Comparison of ENCODE assay signal across 24 cellular contexts in genomic region chr1:119186471-119186870, GRCh38. TPM values are rescaled to one million over a fixed set of nuclear protein-coding genes. Genes with fewer than 3 reads are reported as not detected.
A peak's percentile ranks its signal among the peaks of the same experiment; 100 is the strongest.
DNase-seq lines count a peak whose midpoint lies in the region; ATAC-seq and TF ChIP-seq lines count a peak whose summit lies in the region.
"Had no signal": no experiment of that assay in that cellular context is flagged by ENCODE, and none has a peak within 500 bp of the region (broad histone marks: within the 10 kb centered on the region; RNA-seq: fewer than 3 reads in every experiment).

No MANE protein-coding gene starts in this region.

- 96 to 98% methylated on average over 2 of the region's 2 CpGs for WGBS in GM23248 (ENCODE audit: low coverage in 1 of 2, low lambda C conversion rate in 2 of 2, missing lambda C conversion rate in 2 of 2), 2 experiments

- H3K36me3 ChIP-seq in GM23248 (ENCODE audit: low read depth) = no peaks in the 10 kb centered on the region
- H3K36me3 ChIP-seq: SJCRH30 had no signal

- no peak overlapping the region for H3K4me2 ChIP-seq in GM23248 (ENCODE audit: unreplicated experiment)

- TF ChIP-seq POLR2A in GM18505 (IDR thresholded peaks at IDR 0.05; ENCODE audit: borderline replicate concordance, extremely low read depth, insufficient read depth, insufficient read length) = no peak

- no peak for TF ChIP-seq CTCF in VCaP (conservative IDR thresholded peaks at IDR 0.05)
- TF ChIP-seq CTCF in fibroblast of mammary gland (conservative IDR thresholded peaks at IDR 0.05; ENCODE audit: control insufficient read depth, insufficient read depth, low read depth, low read length) = no peak

- H3K27ac ChIP-seq in GM23248 (no peak overlapping the region), VCaP (peak overlapping the region; percentile 68; the same call in 1 of the 2 replicates)
- H3K27ac ChIP-seq: SJCRH30 had no signal

- H3K4me3 ChIP-seq in GM23248 (no peak overlapping the region), fibroblast of mammary gland (ENCODE audit: control insufficient read depth, low read depth, low read length) (no peak overlapping the region)
- H3K4me3 ChIP-seq: K562, SJCRH30 had no signal

- no peaks in the 10 kb centered on the region for H3K9me2 ChIP-seq in GM23248 (ENCODE audit: insufficient read depth)

- DNase-seq in GM23248 (peak; percentile 3), fibroblast of mammary gland (ENCODE audit: low read depth) (peak; percentile 14), renal cortical epithelial cell (ENCODE audit: low read depth) (peak; percentile 5), NCI-H526 (lab: John Stamatoyannopoulos, UW) (no peak)
- no peak for DNase-seq in activated CD4-positive, alpha-beta T cell treated with anti-CD3 and anti-CD28 coated beads for 4 hours
- DNase-seq: DMS153, DND-41, HCEC 1CT, Kasumi-1, NCI-H1092 treated with DMSO at 0.1 percent for 48 hours, NCI-H1436, NCI-H187, NCI-H2081 treated with DMSO at 0.1 percent for 48 hours, NCI-H2171, NCI-H345, NCI-H524, NCI-H774, SJCRH30 had no signal

- H3K9ac ChIP-seq in GM23248 = no peak overlapping the region

- no peaks in the 10 kb centered on the region; the same call in 1 of the 2 replicates for H3K4me1 ChIP-seq in GM23248 (ENCODE audit: insufficient read depth)
- H3K4me1 ChIP-seq: SJCRH30 had no signal

- H3F3A ChIP-seq in GM23248 (ENCODE audit: insufficient read depth) = peaks cover 9% of the 10 kb centered on the region; the same call in 1 of the 2 replicates

- no peaks in the 10 kb centered on the region for H3K27me3 ChIP-seq in GM23248 (replicated peaks; ENCODE audit: insufficient read depth)
- H3K27me3 ChIP-seq: SJCRH30 had no signal

- in situ Hi-C loops in GM23248 (cut with MboI) = no loop called here

- no peaks in the 10 kb centered on the region for H4K20me1 ChIP-seq in GM23248 (ENCODE audit: insufficient read depth)

- H2AFZ ChIP-seq in GM23248 = no peak overlapping the region

- no peaks in the 10 kb centered on the region for H3K79me2 ChIP-seq in GM23248 (ENCODE audit: insufficient read depth)

- no peak for ATAC-seq in GM18505 (IDR thresholded peaks at IDR 0.05; ENCODE audit: unreplicated experiment)
- ATAC-seq: HepG2, K562, Right ventricle myocardium inferior, SK-N-SH treated with all-trans-retinoic acid at 6 μM for 48 hours had no signal

- peaks cover 3% of the 10 kb centered on the region for H3K9me3 ChIP-seq in GM23248 (ENCODE audit: low read depth)

RNA-seq across cellular contexts. Expression of gene WARS2, which starts 46.0 kb away (rescaled TPM):
- total RNA-seq in GM23248 (2014; rRNA removed; shearing (Covaris generic)) = 13.0 and 13.8 TPM in 2 replicates
- polyA plus RNA-seq in GM23248 (2016; fragmentation: Nextera tagmentation; extraction: Ambion mirVana) = 7.9 and 9.6 TPM in 2 replicates
- 24.3 and 24.7 TPM in 2 replicates for total RNA-seq in renal cortical epithelial cell

Comparison
In these comparisons a context has a peak if more than half of its experiments do, and no peak if none do; other contexts are left out.
1. DNase-seq: peak in GM23248 (single experiment), fibroblast of mammary gland (single experiment) and renal cortical epithelial cell (single experiment); none in NCI-H526 (0 of 2) and activated CD4-positive, alpha-beta T cell treated with anti-CD3 and anti-CD28 coated beads for 4 hours (0 of 2).